21 cellular contexts compared by ENCODE assay signal in the genomic region with DNA sequence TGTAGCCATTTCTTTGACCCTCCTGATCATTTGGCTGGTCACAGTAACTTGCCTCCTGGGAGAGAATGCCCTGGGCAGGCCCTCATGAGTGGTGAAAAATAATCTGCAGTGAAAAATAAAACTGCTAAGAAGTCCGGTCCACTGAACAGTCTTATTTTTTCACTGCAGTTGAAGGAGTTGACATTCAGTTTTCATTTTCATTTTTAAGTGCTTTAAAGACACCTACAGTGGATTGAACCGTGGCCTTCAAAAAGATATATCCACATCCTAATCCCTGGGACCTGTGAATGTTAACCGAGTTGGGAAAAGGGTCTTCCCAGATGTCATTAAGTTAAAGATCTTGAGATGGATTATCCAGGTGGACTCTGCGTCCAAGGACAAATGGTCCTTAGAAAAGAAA.
DNase-seq lines count a peak whose midpoint lies in the region; ATAC-seq and TF ChIP-seq lines count a peak whose summit lies in the region.
"Had no signal": no experiment of that assay in that cellular context is flagged by ENCODE, and none has a peak within 500 bp of the region (broad histone marks: within the 10 kb centered on the region; RNA-seq: fewer than 3 reads in every experiment).

No MANE protein-coding gene starts in this region.

- peak in 1 of 3 donors; percentile 46 for DNase-seq in CD4-positive, CD25-positive, alpha-beta regulatory T cell
- DNase-seq in GM10248 (ENCODE audit: extremely low spot score) (peak; percentile 17), T-helper 17 cell (no peak), mucosa of descending colon (no peak), tibial nerve (ENCODE audit: low spot score in 2 of 2) (no peak), suprapubic skin (ENCODE audit: low spot score in 2 of 2) (no peak)
- DNase-seq: activated CD4-positive, alpha-beta T cell treated with anti-CD3 and anti-CD28 coated beads for 4 hours; activated T-cell treated with anti-CD3 and anti-CD28 coated beads, Interleukin-2, amount 50 U/mL, for 48 hours; AML-193; caudate nucleus; glutamatergic neuron; H9; left ventricle myocardium inferior; NCI-H1105 treated with DMSO at 0.1 percent for 48 hours; NCI-H510A treated with DMSO at 0.1 percent for 48 hours; stimulated activated CD4-positive, alpha-beta T cell treated with anti-CD3 and anti-CD28 coated beads, Interleukin-15, amount 100 ng/mL, for 24 hours; trophoblast cell had no signal

- H3K4me1 ChIP-seq in CD4-positive, CD25-positive, alpha-beta regulatory T cell (ENCODE audit: control insufficient read depth, insufficient read depth, low read length, poor library complexity, severe bottlenecking), result peaks cover 9% of the 10 kb centered on the region
- H3K4me1 ChIP-seq in mucosa of stomach (ENCODE audit: control insufficient read depth, insufficient read depth, low read length), result peaks cover 2% of the 10 kb centered on the region
- peaks cover 2% of the 10 kb centered on the region for H3K4me1 ChIP-seq in mucosa of descending colon (ENCODE audit: low read depth)
- peaks cover 0 to 7% (median under 1%) of the 10 kb centered on the region in 4 donors for H3K4me1 ChIP-seq in tibial nerve
- peaks cover under 1% of the 10 kb centered on the region for H3K4me1 ChIP-seq in suprapubic skin

- H3K36me3 Mint-ChIP-seq in CD4-positive, CD25-positive, alpha-beta regulatory T cell, result no peaks in the 10 kb centered on the region
- peaks cover 2% of the 10 kb centered on the region for H3K36me3 Mint-ChIP-seq in T-helper 17 cell (ENCODE audit: low read depth)
- H3K36me3 Mint-ChIP-seq: stimulated activated memory B cell treated with anti-CD40 and anti-IgM and Interleukin-4, amounts not matched to agents 10 μg/mL and 1 μg/mL and 100 μg/mL, for 72 hours had no signal

- no peaks in the 10 kb centered on the region for H3K36me3 ChIP-seq in CD4-positive, CD25-positive, alpha-beta regulatory T cell (ENCODE audit: control insufficient read depth, insufficient read depth, low read length)
- H3K36me3 ChIP-seq in mucosa of stomach (ENCODE audit: control insufficient read depth, insufficient read depth, low read length) (no peaks in the 10 kb centered on the region), mucosa of descending colon (ENCODE audit: low read depth) (no peaks in the 10 kb centered on the region), tibial nerve (no peaks in the 10 kb centered on the region), suprapubic skin (no peaks in the 10 kb centered on the region)
- H3K36me3 ChIP-seq: esophagus muscularis mucosa, left ventricle myocardium inferior had no signal

- H3K9me3 ChIP-seq in CD4-positive, CD25-positive, alpha-beta regulatory T cell (ENCODE audit: control insufficient read depth in 2 of 2, low read length in 2 of 2), result peaks cover 2 to 6% of the 10 kb centered on the region in 2 experiments
- H3K9me3 ChIP-seq in T-helper 17 cell (ENCODE audit: control insufficient read depth, low read length, poor library complexity, severe bottlenecking), result no peaks in the 10 kb centered on the region
- H3K9me3 ChIP-seq in mucosa of stomach (ENCODE audit: control insufficient read depth, low read length), result no peaks in the 10 kb centered on the region
- H3K9me3 ChIP-seq in mucosa of descending colon, result no peaks in the 10 kb centered on the region
- H3K9me3 ChIP-seq in tibial nerve, result peaks cover 0 to 11% (median 0%) of the 10 kb centered on the region in 4 donors
- no peaks in the 10 kb centered on the region for H3K9me3 ChIP-seq in suprapubic skin
- H3K9me3 ChIP-seq: esophagus muscularis mucosa had no signal

- H3K4me3 ChIP-seq in CD4-positive, CD25-positive, alpha-beta regulatory T cell (ENCODE audit: low read depth, low read length), result peak overlapping the region; percentile 72
- H3K4me3 ChIP-seq in mucosa of stomach (ENCODE audit: low read length), result no peak overlapping the region
- H3K4me3 ChIP-seq in mucosa of descending colon, result no peak overlapping the region
- no peak overlapping the region for H3K4me3 ChIP-seq in tibial nerve
- no peak overlapping the region for H3K4me3 ChIP-seq in suprapubic skin
- H3K4me3 ChIP-seq: esophagus muscularis mucosa, left ventricle myocardium inferior had no signal

- H3K27ac Mint-ChIP-seq in CD4-positive, CD25-positive, alpha-beta regulatory T cell, result peak overlapping the region in 2 of 3 donors; percentile 91 to 94
- peak overlapping the region; percentile 89 for H3K27ac Mint-ChIP-seq in T-helper 17 cell
- H3K27ac Mint-ChIP-seq: stimulated activated memory B cell treated with anti-CD40 and anti-IgM and Interleukin-4, amounts not matched to agents 10 μg/mL and 1 μg/mL and 100 μg/mL, for 72 hours had no signal

- WGBS in tibial nerve, 2 donors, result 78 to 84% methylated on average over 4 of the region's 4 CpGs
- 85% methylated on average over 4 of the region's 4 CpGs for WGBS in suprapubic skin

- H3K9me3 Mint-ChIP-seq in CD4-positive, CD25-positive, alpha-beta regulatory T cell, result peaks cover 0 to 9% (median 2%) of the 10 kb centered on the region in 7 donors

- peaks cover 15% of the 10 kb centered on the region for H3K27me3 Mint-ChIP-seq in CD4-positive, CD25-positive, alpha-beta regulatory T cell
- H3K27me3 Mint-ChIP-seq in T-helper 17 cell, result peaks cover 15% of the 10 kb centered on the region
- H3K27me3 Mint-ChIP-seq: stimulated activated memory B cell treated with anti-CD40 and anti-IgM and Interleukin-4, amounts not matched to agents 10 μg/mL and 1 μg/mL and 100 μg/mL, for 72 hours had no signal

- intact Hi-C loops in mucosa of descending colon (cut with DNase I, micrococcal nuclease), result no loop called here

- peak overlapping the region; percentile 82 to 94 (median 86) for H3K4me3 Mint-ChIP-seq in CD4-positive, CD25-positive, alpha-beta regulatory T cell
- peak overlapping the region; percentile 39 for H3K4me3 Mint-ChIP-seq in T-helper 17 cell
- H3K4me3 Mint-ChIP-seq: H9 had no signal

- TF ChIP-seq POLR2A in tibial nerve (IDR thresholded peaks at IDR 0.05), result no peak
- no peak for TF ChIP-seq POLR2A in suprapubic skin (IDR thresholded peaks at IDR 0.05)

- H3K27me3 ChIP-seq in CD4-positive, CD25-positive, alpha-beta regulatory T cell (ENCODE audit: control insufficient read depth, insufficient read depth, low read length), result no peaks in the 10 kb centered on the region
- no peaks in the 10 kb centered on the region for H3K27me3 ChIP-seq in mucosa of stomach (ENCODE audit: control insufficient read depth, insufficient read depth, low read length)
- H3K27me3 ChIP-seq in tibial nerve, result peaks cover 0 to 8% of the 10 kb centered on the region in 2 donors
- no peaks in the 10 kb centered on the region for H3K27me3 ChIP-seq in suprapubic skin

- peak overlapping the region; percentile 6 for H3K9ac ChIP-seq in mucosa of stomach (ENCODE audit: low read length)

- POLR2A ChIA-PET in GM10248 (lab: Yijun Ruan, JAX), result no interaction called here

- TF ChIP-seq EP300 in tibial nerve (IDR thresholded peaks at IDR 0.05) (no peak), suprapubic skin (IDR thresholded peaks at IDR 0.05) (no peak)

- CTCF ChIA-PET in GM10248 (lab: Yijun Ruan, JAX), result interaction anchor here (1.2 to 1.6 kb wide), 2 partner anchors 10 to 36 kb away, joined by 3 to 4 read pairs; no protein-coding TSS in a partner anchor

- no peak overlapping the region for H3K27ac ChIP-seq in CD4-positive, CD25-positive, alpha-beta regulatory T cell (ENCODE audit: insufficient read depth, low read length, poor library complexity, severe bottlenecking)
- no peak overlapping the region for H3K27ac ChIP-seq in tibial nerve
- H3K27ac ChIP-seq in suprapubic skin, result no peak overlapping the region
- H3K27ac ChIP-seq: esophagus muscularis mucosa, left ventricle myocardium inferior, RWPE1 had no signal

- TF ChIP-seq CTCF in GM10248 (IDR thresholded peaks at IDR 0.05; ENCODE audit: control extremely low read depth, extremely low read depth, low read depth, missing control alignments) (no peak), mucosa of descending colon (IDR thresholded peaks at IDR 0.05) (no peak), tibial nerve (IDR thresholded peaks at IDR 0.05) (no peak), suprapubic skin (IDR thresholded peaks at IDR 0.05) (no peak)

- H3K4me1 Mint-ChIP-seq in CD4-positive, CD25-positive, alpha-beta regulatory T cell, result peaks cover 3 to 14% (median 9%) of the 10 kb centered on the region in 4 donors
- H3K4me1 Mint-ChIP-seq in T-helper 17 cell, result peaks cover 14% of the 10 kb centered on the region

- ATAC-seq in CD4-positive, CD25-positive, alpha-beta regulatory T cell (ENCODE audit: low read depth in 2 of 2), result no peak
- ATAC-seq in T-helper 17 cell, result no peak
- ATAC-seq in mucosa of descending colon, result no peak
- ATAC-seq: stimulated activated memory B cell treated with anti-CD40 and anti-IgM and Interleukin-4, amounts not matched to agents 10 μg/mL and 1 μg/mL and 100 μg/mL, for 72 hours had no signal
